In genomic region chr10:132897516-132898381, GRCh38 we compare ENCODE assay signal across 26 cellular contexts. TPM values are rescaled to one million over a fixed set of nuclear protein-coding genes. Genes with fewer than 3 reads are reported as not detected.
A peak's percentile ranks its signal among the peaks of the same experiment; 100 is the strongest.
DNase-seq lines count a peak whose midpoint lies in the region; ATAC-seq and TF ChIP-seq lines count a peak whose summit lies in the region.
"Had no signal": no experiment of that assay in that cellular context is flagged by ENCODE, and none has a peak within 500 bp of the region (broad histone marks: within the 10 kb centered on the region; RNA-seq: fewer than 3 reads in every experiment).

No MANE protein-coding gene starts in this region.

- H3K27ac ChIP-seq in SK-N-SH (ENCODE audit: low read depth in 2 of 2, low read length in 1 of 2) (no peak overlapping the region), dorsolateral prefrontal cortex (no peak overlapping the region)
- no peak overlapping the region for H3K27ac ChIP-seq in effector memory CD4-positive, alpha-beta T cell (ENCODE audit: insufficient read depth, low read length, poor library complexity, severe bottlenecking)
- H3K27ac ChIP-seq: 22Rv1, body of pancreas, C4-2B, gastrocnemius medialis, hepatocyte, pancreas, SJSA1, transverse colon had no signal

- no peaks in the 10 kb centered on the region for H3K36me3 ChIP-seq in SK-N-SH (replicated peaks in 1 of 2; ENCODE audit: control insufficient read depth in 1 of 2, insufficient read depth in 2 of 2, low read length in 1 of 2)
- H3K36me3 ChIP-seq in effector memory CD4-positive, alpha-beta T cell (ENCODE audit: control insufficient read depth, insufficient read depth, low read length), result no peaks in the 10 kb centered on the region
- H3K36me3 ChIP-seq: gastrocnemius medialis, HAP-1, pancreas, SJSA1, transverse colon had no signal

- H3K27me3 Mint-ChIP-seq in CD14-positive monocyte (ENCODE audit: low read depth in 3 of 3), result peaks cover 7 to 20% (median 7%) of the 10 kb centered on the region in 3 donors

- no peaks in the 10 kb centered on the region; the same call in 1 of the 2 replicates for H3K27me3 ChIP-seq in SK-N-SH (ENCODE audit: insufficient read depth)
- peaks cover 0 to 10% (median 0%) of the 10 kb centered on the region in 45 donors for H3K27me3 ChIP-seq in dorsolateral prefrontal cortex
- peaks cover 5% of the 10 kb centered on the region for H3K27me3 ChIP-seq in effector memory CD4-positive, alpha-beta T cell (replicated peaks; ENCODE audit: control insufficient read depth, insufficient read depth, low read length, poor library complexity, severe bottlenecking)
- H3K27me3 ChIP-seq: body of pancreas, hepatocyte, pancreas had no signal

- H4K20me1 ChIP-seq in SK-N-SH (ENCODE audit: insufficient read depth), result no peaks in the 10 kb centered on the region

- intact Hi-C loops in CD14-positive monocyte (cut with micrococcal nuclease) (no loop called here), dorsolateral prefrontal cortex (cut with DNase I) (no loop called here), posterior vena cava (cut with DNase I) (no loop called here)

- no peak for TF ChIP-seq RAD21 in SK-N-SH (IDR thresholded peaks at IDR 0.05; ENCODE audit: low read length)

- no peak for TF ChIP-seq EP300 in SK-N-SH (IDR thresholded peaks at IDR 0.05; ENCODE audit: borderline replicate concordance in 1 of 2, low read depth in 1 of 2, low read length in 1 of 2)

- no peaks in the 10 kb centered on the region for H3K9me3 ChIP-seq in SK-N-SH
- no peaks in the 10 kb centered on the region for H3K9me3 ChIP-seq in effector memory CD4-positive, alpha-beta T cell (ENCODE audit: control insufficient read depth, low read length)
- H3K9me3 ChIP-seq: body of pancreas, gastrocnemius medialis, pancreas, SJSA1, transverse colon had no signal

- no peaks in the 10 kb centered on the region for H3K79me2 ChIP-seq in SK-N-SH (ENCODE audit: insufficient read depth)
- H3K79me2 ChIP-seq: hepatocyte had no signal

- WGBS in SK-N-SH (ENCODE audit: low lambda C conversion rate), result 54% methylated on average over 7 of the region's 16 CpGs

- H3K9me2 ChIP-seq in SK-N-SH, result no peaks in the 10 kb centered on the region

- CTCF ChIA-PET in SK-N-SH (lab: Yijun Ruan, JAX), result interaction anchor here (0.9 to 4.1 kb wide), 4 partner anchors 12 to 243 kb away, joined by 3 to 19 read pairs (median 5); no protein-coding TSS in a partner anchor

- H2AFZ ChIP-seq in SK-N-SH (ENCODE audit: low read depth), result no peak overlapping the region
- H2AFZ ChIP-seq: hepatocyte had no signal

- DNase-seq in SK-N-SH (peak; percentile 44), CD14-positive monocyte (ENCODE audit: low spot score) (peak; percentile 40), dorsolateral prefrontal cortex (peak in 7 of 10 donors; percentile 8 to 76 (median 22)), posterior vena cava (ENCODE audit: low spot score) (peak; percentile 50), KG1 (lab: John Stamatoyannopoulos, UW) (no peak)
- DNase-seq in effector memory CD4-positive, alpha-beta T cell, result no peak
- DNase-seq: activated CD4-positive, alpha-beta T cell treated with anti-CD3 and anti-CD28 coated beads, Interleukin-2, amount 10 ng/mL, durations not matched to agents 7 days and 5 days; activated T-cell treated with anti-CD3 and anti-CD28 coated beads, Interleukin-2, amount 50 U/mL, for 4 hours; DMS53; Karpas-422; NCI-H2029 treated with DMSO at 0.1 percent for 48 hours; NCI-H226; stimulated activated CD8-positive, alpha-beta memory T cell treated with anti-CD3 and anti-CD28 coated beads, Interleukin-4, amount 100 ng/mL, for 48 hours; transverse colon had no signal

- H3K4me2 ChIP-seq in SK-N-SH, result no peak overlapping the region
- H3K4me2 ChIP-seq: hepatocyte had no signal

- TF ChIP-seq CTCF in SK-N-SH (IDR thresholded peaks at IDR 0.05) (no peak), CD14-positive monocyte (IDR thresholded peaks at IDR 0.05) (no peak), dorsolateral prefrontal cortex (IDR thresholded peaks at IDR 0.05 in 54 of 56, conservative IDR thresholded peaks at IDR 0.05 in 2 of 56; ENCODE audit: low read depth in 1 of 56, partially characterized antibody in 56 of 56) (no peak)

- peaks cover 0 to 12% (median 4%) of the 10 kb centered on the region in 7 donors for H3K9me3 Mint-ChIP-seq in CD14-positive monocyte
- H3K9me3 Mint-ChIP-seq: activated CD4-positive, alpha-beta T cell treated with anti-CD3 and anti-CD28 coated beads, Interleukin-2, amount 10 ng/mL, durations not matched to agents 7 days and 5 days; activated T-cell treated with anti-CD3 and anti-CD28 coated beads, Interleukin-2, amount 50 U/mL, for 4 hours had no signal

- H3K4me3 Mint-ChIP-seq in CD14-positive monocyte, result no peak overlapping the region
- H3K4me3 Mint-ChIP-seq: activated CD4-positive, alpha-beta T cell treated with anti-CD3 and anti-CD28 coated beads, Interleukin-2, amount 10 ng/mL, durations not matched to agents 7 days and 5 days; activated T-cell treated with anti-CD3 and anti-CD28 coated beads, Interleukin-2, amount 50 U/mL, for 4 hours; T-cell had no signal

- H3K4me1 Mint-ChIP-seq in CD14-positive monocyte, result no peaks in the 10 kb centered on the region
- H3K4me1 Mint-ChIP-seq: activated CD4-positive, alpha-beta T cell treated with anti-CD3 and anti-CD28 coated beads, Interleukin-2, amount 10 ng/mL, durations not matched to agents 7 days and 5 days; T-cell had no signal

- no peak overlapping the region for H3K9ac ChIP-seq in SK-N-SH

- POLR2A ChIA-PET in SK-N-SH (lab: Yijun Ruan, JAX), result no interaction called here

- no peaks in the 10 kb centered on the region; a peak in 1 of 4 replicates for H3K4me1 ChIP-seq in SK-N-SH (ENCODE audit: control insufficient read depth in 1 of 2, insufficient read depth in 2 of 2, low read depth in 1 of 2, low read length in 1 of 2)
- no peaks in the 10 kb centered on the region for H3K4me1 ChIP-seq in effector memory CD4-positive, alpha-beta T cell (ENCODE audit: control insufficient read depth, insufficient read depth, low read length, poor library complexity, severe bottlenecking)
- H3K4me1 ChIP-seq: body of pancreas, Caco-2, gastrocnemius medialis, HAP-1, pancreas, SJSA1, transverse colon had no signal

- H3K4me3 ChIP-seq in SK-N-SH (ENCODE audit: low read depth in 2 of 2, low read length in 1 of 2), result no peak overlapping the region
- no peak overlapping the region for H3K4me3 ChIP-seq in dorsolateral prefrontal cortex
- no peak overlapping the region for H3K4me3 ChIP-seq in effector memory CD4-positive, alpha-beta T cell (ENCODE audit: insufficient read depth, low read depth, low read length, poor library complexity, severe bottlenecking)
- H3K4me3 ChIP-seq: body of pancreas, gastrocnemius medialis, HAP-1, hepatocyte, pancreas, SJSA1, transverse colon had no signal

- ATAC-seq in SK-N-SH treated with all-trans-retinoic acid at 6 μM for 48 hours, result no peak; the same call in 1 of the 3 replicates
- no peak for ATAC-seq in HG03378 (IDR thresholded peaks at IDR 0.05; ENCODE audit: unreplicated experiment)
- ATAC-seq: body of pancreas, gastrocnemius medialis, pancreas, T-cell had no signal

- H3K36me3 Mint-ChIP-seq in CD14-positive monocyte, result no peaks in the 10 kb centered on the region
- H3K36me3 Mint-ChIP-seq: T-cell had no signal

- H3K27ac Mint-ChIP-seq in CD14-positive monocyte, result no peak overlapping the region
- H3K27ac Mint-ChIP-seq: activated CD4-positive, alpha-beta T cell treated with anti-CD3 and anti-CD28 coated beads, Interleukin-2, amount 10 ng/mL, durations not matched to agents 7 days and 5 days; T-cell had no signal

- no peaks in the 10 kb centered on the region for H3F3A ChIP-seq in SK-N-SH (replicated peaks; ENCODE audit: insufficient read depth)

TF ChIP-seq in SK-N-SH, 30 proteins besides CTCF, POLR2A, EP300 and RAD21 (continues in another document):
- TF ChIP-seq GATA2 (CRISPR knock-in tag; IDR thresholded peaks at IDR 0.05) (no peak), USF1 (IDR thresholded peaks at IDR 0.05; ENCODE audit: borderline replicate concordance, low read depth) (no peak), GABPA (IDR thresholded peaks at IDR 0.05; ENCODE audit: low read depth) (no peak)

TF ChIP-seq in SK-N-SH treated with all-trans-retinoic acid at 6 μM for 48 hours, 23 proteins besides CTCF, POLR2A, EP300 and RAD21 (continues in another document):
- TF ChIP-seq CSDC2 (CRISPR knock-in tag; IDR thresholded peaks at IDR 0.05) (no peak), PATZ1 (CRISPR knock-in tag; IDR thresholded peaks at IDR 0.05; ENCODE audit: borderline replicate concordance) (no peak), ZNF70 (CRISPR knock-in tag; IDR thresholded peaks at IDR 0.05) (no peak), CSRNP3 (CRISPR knock-in tag; IDR thresholded peaks at IDR 0.05) (no peak), ZFP3 (CRISPR knock-in tag; IDR thresholded peaks at IDR 0.05) (no peak), RARB (CRISPR knock-in tag; IDR thresholded peaks at IDR 0.05) (no peak)

RNA-seq across cellular contexts. Expression of gene CFAP46, which starts 44.6 kb away (rescaled TPM):
- polyA plus RNA-seq in SK-N-SH (2012; rRNA removed) (3.9 and 4.9 TPM in 2 replicates), CD14-positive monocyte (not detected)
- polyA plus RNA-seq in SK-N-SH (2012; cell fraction: cytosol; rRNA removed), result 3.8 and 4.1 TPM in 2 replicates
- 9.4 and 11.4 TPM in 2 replicates for polyA plus RNA-seq in SK-N-SH (2012; cell fraction: nucleus; rRNA removed)
- total RNA-seq in dorsolateral prefrontal cortex (10 to 100 TPM in 114 of 120 experiments, 1 to 10 TPM in 6; 7.4 to 31.9 (median 17.0) TPM), posterior vena cava (under 1 TPM; 0.14 to 0.81 TPM)
- total RNA-seq: activated CD4-positive, alpha-beta T cell treated with anti-CD3 and anti-CD28 coated beads, Interleukin-2, amount 10 ng/mL, durations not matched to agents 7 days and 5 days; Caco-2; T-cell; transverse colon had no signal

Comparison
In these comparisons a context has a peak if more than half of its experiments do, and no peak if none do; other contexts are left out.
1. DNase-seq: peak in SK-N-SH (single experiment), CD14-positive monocyte (single experiment), dorsolateral prefrontal cortex (7 of 10) and posterior vena cava (single experiment); none in KG1 (single experiment) and effector memory CD4-positive, alpha-beta T cell (0 of 3).
2. RNA of gene CFAP46, which starts 44.6 kb away (total RNA-seq): 7.4 to 31.9 TPM in dorsolateral prefrontal cortex; 0.14 to 0.81 TPM in posterior vena cava; every median in the first group is over 4 times any median in the second.